ENCODE assay signal across 1 cellular context in genomic region chr15:75641603-75642002, GRCh38.
A peak's percentile ranks its signal among the peaks of the same experiment; 100 is the strongest.
TF ChIP-seq lines count a peak whose summit lies in the region.

No MANE protein-coding gene starts in this region.

TF ChIP-seq in HepG2, 621 proteins besides CTCF, POLR2A, EP300 and RAD21 (continued from another document):
- TF ChIP-seq, protein P1, sequence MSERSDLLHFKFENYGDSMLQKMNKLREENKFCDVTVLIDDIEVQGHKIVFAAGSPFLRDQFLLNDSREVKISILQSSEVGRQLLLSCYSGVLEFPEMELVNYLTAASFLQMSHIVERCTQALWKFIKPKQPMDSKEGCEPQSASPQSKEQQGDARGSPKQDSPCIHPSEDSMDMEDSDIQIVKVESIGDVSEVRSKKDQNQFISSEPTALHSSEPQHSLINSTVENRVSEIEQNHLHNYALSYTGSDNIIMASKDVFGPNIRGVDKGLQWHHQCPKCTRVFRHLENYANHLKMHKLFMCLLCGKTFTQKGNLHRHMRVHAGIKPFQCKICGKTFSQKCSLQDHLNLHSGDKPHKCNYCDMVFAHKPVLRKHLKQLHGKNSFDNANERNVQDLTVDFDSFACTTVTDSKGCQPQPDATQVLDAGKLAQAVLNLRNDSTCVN (CRISPR knock-in tag; IDR thresholded peaks at IDR 0.05; ENCODE audit: borderline replicate concordance): no peak
- TF ChIP-seq RARA (CRISPR knock-in tag; IDR thresholded peaks at IDR 0.05) (peak; percentile 59), SIN3B (IDR thresholded peaks at IDR 0.05; ENCODE audit: low read length) (no peak), MIER2 (CRISPR knock-in tag; IDR thresholded peaks at IDR 0.05) (no peak), ZNF543 (CRISPR knock-in tag; IDR thresholded peaks at IDR 0.05) (no peak), REPIN1 (CRISPR knock-in tag; IDR thresholded peaks at IDR 0.05; ENCODE audit: borderline replicate concordance, low read depth) (no peak), ZNF264 (CRISPR knock-in tag; IDR thresholded peaks at IDR 0.05) (no peak), NFYB (CRISPR knock-in tag; IDR thresholded peaks at IDR 0.05) (no peak), GTF3A (CRISPR knock-in tag; conservative IDR thresholded peaks at IDR 0.05) (no peak), RBAK (CRISPR knock-in tag; IDR thresholded peaks at IDR 0.05) (no peak), ZNF441 (CRISPR knock-in tag; IDR thresholded peaks at IDR 0.05; ENCODE audit: borderline replicate concordance) (no peak)
- TF ChIP-seq, protein P2, sequence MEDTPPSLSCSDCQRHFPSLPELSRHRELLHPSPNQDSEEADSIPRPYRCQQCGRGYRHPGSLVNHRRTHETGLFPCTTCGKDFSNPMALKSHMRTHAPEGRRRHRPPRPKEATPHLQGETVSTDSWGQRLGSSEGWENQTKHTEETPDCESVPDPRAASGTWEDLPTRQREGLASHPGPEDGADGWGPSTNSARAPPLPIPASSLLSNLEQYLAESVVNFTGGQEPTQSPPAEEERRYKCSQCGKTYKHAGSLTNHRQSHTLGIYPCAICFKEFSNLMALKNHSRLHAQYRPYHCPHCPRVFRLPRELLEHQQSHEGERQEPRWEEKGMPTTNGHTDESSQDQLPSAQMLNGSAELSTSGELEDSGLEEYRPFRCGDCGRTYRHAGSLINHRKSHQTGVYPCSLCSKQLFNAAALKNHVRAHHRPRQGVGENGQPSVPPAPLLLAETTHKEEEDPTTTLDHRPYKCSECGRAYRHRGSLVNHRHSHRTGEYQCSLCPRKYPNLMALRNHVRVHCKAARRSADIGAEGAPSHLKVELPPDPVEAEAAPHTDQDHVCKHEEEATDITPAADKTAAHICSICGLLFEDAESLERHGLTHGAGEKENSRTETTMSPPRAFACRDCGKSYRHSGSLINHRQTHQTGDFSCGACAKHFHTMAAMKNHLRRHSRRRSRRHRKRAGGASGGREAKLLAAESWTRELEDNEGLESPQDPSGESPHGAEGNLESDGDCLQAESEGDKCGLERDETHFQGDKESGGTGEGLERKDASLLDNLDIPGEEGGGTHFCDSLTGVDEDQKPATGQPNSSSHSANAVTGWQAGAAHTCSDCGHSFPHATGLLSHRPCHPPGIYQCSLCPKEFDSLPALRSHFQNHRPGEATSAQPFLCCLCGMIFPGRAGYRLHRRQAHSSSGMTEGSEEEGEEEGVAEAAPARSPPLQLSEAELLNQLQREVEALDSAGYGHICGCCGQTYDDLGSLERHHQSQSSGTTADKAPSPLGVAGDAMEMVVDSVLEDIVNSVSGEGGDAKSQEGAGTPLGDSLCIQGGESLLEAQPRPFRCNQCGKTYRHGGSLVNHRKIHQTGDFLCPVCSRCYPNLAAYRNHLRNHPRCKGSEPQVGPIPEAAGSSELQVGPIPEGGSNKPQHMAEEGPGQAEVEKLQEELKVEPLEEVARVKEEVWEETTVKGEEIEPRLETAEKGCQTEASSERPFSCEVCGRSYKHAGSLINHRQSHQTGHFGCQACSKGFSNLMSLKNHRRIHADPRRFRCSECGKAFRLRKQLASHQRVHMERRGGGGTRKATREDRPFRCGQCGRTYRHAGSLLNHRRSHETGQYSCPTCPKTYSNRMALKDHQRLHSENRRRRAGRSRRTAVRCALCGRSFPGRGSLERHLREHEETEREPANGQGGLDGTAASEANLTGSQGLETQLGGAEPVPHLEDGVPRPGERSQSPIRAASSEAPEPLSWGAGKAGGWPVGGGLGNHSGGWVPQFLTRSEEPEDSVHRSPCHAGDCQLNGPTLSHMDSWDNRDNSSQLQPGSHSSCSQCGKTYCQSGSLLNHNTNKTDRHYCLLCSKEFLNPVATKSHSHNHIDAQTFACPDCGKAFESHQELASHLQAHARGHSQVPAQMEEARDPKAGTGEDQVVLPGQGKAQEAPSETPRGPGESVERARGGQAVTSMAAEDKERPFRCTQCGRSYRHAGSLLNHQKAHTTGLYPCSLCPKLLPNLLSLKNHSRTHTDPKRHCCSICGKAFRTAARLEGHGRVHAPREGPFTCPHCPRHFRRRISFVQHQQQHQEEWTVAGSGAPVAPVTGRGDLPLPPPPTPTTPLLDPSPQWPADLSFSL (CRISPR knock-in tag; IDR thresholded peaks at IDR 0.05): no peak
